ENCODE assay signal across 31 cellular contexts in genomic region chr15:49383266-49383665, GRCh38. TPM values are rescaled to one million over a fixed set of nuclear protein-coding genes. Genes with fewer than 3 reads are reported as not detected.
DNase-seq lines count a peak whose midpoint lies in the region; ATAC-seq and TF ChIP-seq lines count a peak whose summit lies in the region.
"Had no signal": no experiment of that assay in that cellular context is flagged by ENCODE, and none has a peak within 500 bp of the region (broad histone marks: within the 10 kb centered on the region; RNA-seq: fewer than 3 reads in every experiment).

No MANE protein-coding gene starts in this region.

- no peaks in the 10 kb centered on the region for H3K27me3 Mint-ChIP-seq in endodermal cell (ENCODE audit: insufficient read depth)

- TF ChIP-seq CTCF in BJ (IDR thresholded peaks at IDR 0.05; ENCODE audit: insufficient read depth, low read depth, low read length) (no peak), RWPE2 (IDR thresholded peaks at IDR 0.05; ENCODE audit: poor library complexity, severe bottlenecking) (no peak), fibroblast of the aortic adventitia (IDR thresholded peaks at IDR 0.05; ENCODE audit: insufficient read depth, low read length) (no peak), spleen (IDR thresholded peaks at IDR 0.05 in 8 of 11, conservative IDR thresholded peaks at IDR 0.05 in 3 of 11) (no peak), endodermal cell (conservative IDR thresholded peaks at IDR 0.05) (no peak)

- H3K9ac ChIP-seq in endodermal cell (ENCODE audit: extremely low read depth, low read length, poor library complexity, severe bottlenecking) = no peak overlapping the region
- H3K9ac ChIP-seq: SK-N-SH had no signal

- POLR2A ChIA-PET in BJ (lab: Charles Lee) = no interaction called here

- no peak overlapping the region for H3K27ac Mint-ChIP-seq in endodermal cell
- H3K27ac Mint-ChIP-seq: activated CD4-positive, alpha-beta T cell treated with anti-CD3 and anti-CD28 coated beads, Interleukin-2, amount 10 ng/mL, durations not matched to agents 24 days and 14 days; naive thymus-derived CD4-positive, alpha-beta T cell had no signal

- 38 to 62% (median 45%) methylated on average over 1 of the region's 1 CpG for WGBS in spleen, 5 donors
- 88% methylated on average over 1 of the region's 1 CpG; no CpG with 5 or more reads in 1 of the 2 experiments for WGBS in endodermal cell (ENCODE audit: insufficient coverage in 1 of 2, insufficient read length in 1 of 2), 2 experiments

- H3K9me3 Mint-ChIP-seq in endodermal cell = no peaks in the 10 kb centered on the region

- peaks cover 29% of the 10 kb centered on the region for H3K4me1 Mint-ChIP-seq in endodermal cell
- H3K4me1 Mint-ChIP-seq: activated CD4-positive, alpha-beta T cell treated with anti-CD3 and anti-CD28 coated beads, Interleukin-2, amount 10 ng/mL, durations not matched to agents 24 days and 14 days; naive thymus-derived CD4-positive, alpha-beta T cell had no signal

- peaks cover 8% of the 10 kb centered on the region for H3K4me1 ChIP-seq in RWPE2 (ENCODE audit: insufficient read depth, poor library complexity, severe bottlenecking)
- H3K4me1 ChIP-seq in spleen = no peaks in the 10 kb centered on the region
- peaks cover 6% of the 10 kb centered on the region for H3K4me1 ChIP-seq in endodermal cell (ENCODE audit: control insufficient read depth, insufficient read depth, low read length)
- H3K4me1 ChIP-seq: breast epithelium, heart right ventricle, psoas muscle had no signal

- H3K36me3 Mint-ChIP-seq in endodermal cell (ENCODE audit: low read depth) = no peaks in the 10 kb centered on the region

- H3K36me3 ChIP-seq in BJ (ENCODE audit: control insufficient read depth, insufficient read depth, low read length) (no peaks in the 10 kb centered on the region), RWPE2 (ENCODE audit: low read depth) (no peaks in the 10 kb centered on the region), spleen (no peaks in the 10 kb centered on the region), endodermal cell (ENCODE audit: control insufficient read depth, insufficient read depth, low read length) (no peaks in the 10 kb centered on the region)
- H3K36me3 ChIP-seq: breast epithelium, heart right ventricle had no signal

- DNase-seq in BJ (ENCODE audit: low read depth) (peak; percentile 23), HS-5 (ENCODE audit: low read depth) (peak; percentile 16), RWPE2 (ENCODE audit: low spot score) (no peak), fibroblast of the aortic adventitia (ENCODE audit: low read depth) (peak; percentile 28), spleen (no peak), HUDEP-2 (lab: John Stamatoyannopoulos, UW; ENCODE audit: unreplicated experiment in 76 of 76) (no peak), endodermal cell (no peak), T-helper 9 cell (no peak)
- DNase-seq: activated CD4-positive, alpha-beta T cell treated with anti-CD3 and anti-CD28 coated beads, Interleukin-2, amount 10 ng/mL, durations not matched to agents 24 days and 14 days; activated naive CD4-positive, alpha-beta T cell treated with Interleukin-2 at 50 U/mL for 16 hours; activated T-cell treated with anti-CD3 and anti-CD28 coated beads, Interleukin-2, amount 50 U/mL, for 48 hours; amniotic stem cell; Calu3; cortex of kidney; DND-41; heart right ventricle; left colon; naive thymus-derived CD4-positive, alpha-beta T cell; NCI-H146; NCI-H2171 treated with DMSO at 0.1 percent for 48 hours; NCI-H526; nucleus accumbens; psoas muscle; SK-N-SH; stimulated activated CD4-positive, alpha-beta T cell treated with anti-CD3 and anti-CD28 coated beads, Interleukin-1b, Interleukin-23, amount 100 ng/mL, for 48 hours; T-helper 2 cell had no signal

- peak; percentile 90 for ATAC-seq in RWPE2 (ENCODE audit: low read depth)
- ATAC-seq: heart right ventricle; K562; left colon; naive thymus-derived CD4-positive, alpha-beta T cell; psoas muscle had no signal

- no peaks in the 10 kb centered on the region for H3K27me3 ChIP-seq in BJ (ENCODE audit: control insufficient read depth, insufficient read depth, low read length)
- peaks cover 6% of the 10 kb centered on the region for H3K27me3 ChIP-seq in RWPE2 (ENCODE audit: insufficient read depth, poor library complexity, severe bottlenecking)
- no peaks in the 10 kb centered on the region for H3K27me3 ChIP-seq in spleen (replicated peaks in 1 of 7)
- no peaks in the 10 kb centered on the region for H3K27me3 ChIP-seq in endodermal cell (ENCODE audit: control insufficient read depth, insufficient read depth, low read length, poor library complexity, severe bottlenecking)
- H3K27me3 ChIP-seq: breast epithelium, heart right ventricle had no signal

- intact Hi-C loops in spleen (cut with DNase I; ENCODE audit: low total_unique reads) = no loop called here

- CTCF ChIA-PET in BJ (lab: Yijun Ruan, JAX) = no interaction called here

- no peaks in the 10 kb centered on the region for H3K9me3 ChIP-seq in RWPE2 (ENCODE audit: severe bottlenecking)
- H3K9me3 ChIP-seq in spleen = no peaks in the 10 kb centered on the region
- no peaks in the 10 kb centered on the region for H3K9me3 ChIP-seq in endodermal cell (ENCODE audit: control insufficient read depth, low read length)
- H3K9me3 ChIP-seq: breast epithelium, heart right ventricle, psoas muscle, SK-N-SH had no signal

- no peak overlapping the region for H3K4me3 Mint-ChIP-seq in endodermal cell
- H3K4me3 Mint-ChIP-seq: activated CD4-positive, alpha-beta T cell treated with anti-CD3 and anti-CD28 coated beads, Interleukin-2, amount 10 ng/mL, durations not matched to agents 24 days and 14 days; naive thymus-derived CD4-positive, alpha-beta T cell had no signal

- H3K4me3 ChIP-seq in BJ (ENCODE audit: low read depth, low read length) (no peak overlapping the region), RWPE2 (ENCODE audit: severe bottlenecking) (no peak overlapping the region), fibroblast of the aortic adventitia (ENCODE audit: low read depth, low read length) (no peak overlapping the region), spleen (no peak overlapping the region), endodermal cell (ENCODE audit: low read length) (no peak overlapping the region)
- H3K4me3 ChIP-seq: breast epithelium, heart right ventricle, K562, psoas muscle had no signal

- no peak for TF ChIP-seq POLR2A in spleen (IDR thresholded peaks at IDR 0.05)

- H3K27ac ChIP-seq in RWPE2 (ENCODE audit: poor library complexity, severe bottlenecking) (no peak overlapping the region), spleen (no peak overlapping the region), endodermal cell (ENCODE audit: low read depth, low read length) (no peak overlapping the region)
- H3K27ac ChIP-seq: breast epithelium, C4-2B, heart right ventricle, psoas muscle, RWPE1, VCaP had no signal

RNA-seq across cellular contexts. Expression of gene FGF7, which starts 39.8 kb away (rescaled TPM):
- polyA plus RNA-seq in BJ (2011; rRNA removed) = 12.7 and 30.4 TPM in 2 replicates
- polyA minus RNA-seq in BJ (2011; rRNA and poly(A)+ RNA removed) = 16.1 and 17.9 TPM in 2 replicates
- 87.9 and 97.7 TPM in 2 replicates for total RNA-seq in fibroblast of the aortic adventitia (ENCODE audit: low replicate concordance)
- total RNA-seq in spleen = 1 to 10 TPM; 1.3 to 9.0 (median 2.2) TPM
- polyA plus RNA-seq in spleen = 1 to 10 TPM; 1.0 to 1.5 (median 1.2) TPM
- not detected for total RNA-seq in endodermal cell
- 0.21 TPM for polyA plus RNA-seq in endodermal cell (2013, experiment 1 of 2)
- polyA plus RNA-seq in endodermal cell (2013, experiment 2 of 2) = 0.17 TPM
- total RNA-seq: activated CD4-positive, alpha-beta T cell treated with anti-CD3 and anti-CD28 coated beads, Interleukin-2, amount 10 ng/mL, durations not matched to agents 24 days and 14 days; Calu3; K562 had no signal
- polyA plus RNA-seq: K562 had no signal

Comparison
In these comparisons a context has a peak if more than half of its experiments do, and no peak if none do; other contexts are left out.
1. DNase-seq: peak in BJ (single experiment), HS-5 (single experiment) and fibroblast of the aortic adventitia (single experiment); none in RWPE2 (single experiment), spleen (single experiment), HUDEP-2 (0 of 76), endodermal cell (single experiment) and T-helper 9 cell (single experiment).